Comparison of ENCODE assay signal across 9 cellular contexts in the genomic region with DNA sequence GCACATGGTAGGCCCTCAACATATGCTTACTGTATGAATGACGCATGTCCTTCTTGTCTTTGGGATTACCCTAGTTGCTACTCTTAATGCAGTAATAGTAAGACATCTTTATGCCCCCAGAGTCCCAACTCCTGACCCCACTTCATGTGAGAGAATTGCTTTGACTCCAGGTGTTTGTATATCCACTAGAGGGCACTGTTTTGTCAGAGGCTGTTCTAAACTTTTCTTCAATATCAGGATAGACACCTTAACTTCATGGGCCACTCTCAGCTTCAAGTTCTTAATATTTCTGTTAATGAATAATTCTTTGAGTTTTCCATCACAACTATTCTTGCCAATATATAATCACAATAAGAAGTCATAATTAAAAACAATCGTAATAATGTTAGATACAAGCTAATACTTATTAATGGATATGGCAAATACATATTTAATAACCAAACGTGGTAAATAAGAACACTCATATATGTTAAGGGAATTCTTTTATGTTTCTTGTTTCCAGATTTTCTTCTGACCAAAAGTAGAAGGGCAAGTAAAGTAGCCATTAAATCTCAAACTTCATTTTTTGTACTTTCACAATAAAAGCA.
DNase-seq lines count a peak whose midpoint lies in the region; ATAC-seq and TF ChIP-seq lines count a peak whose summit lies in the region.
"Had no signal": no experiment of that assay in that cellular context is flagged by ENCODE, and none has a peak within 500 bp of the region (broad histone marks: within the 10 kb centered on the region; RNA-seq: fewer than 3 reads in every experiment).

No MANE protein-coding gene starts in this region.

- intact Hi-C loops in OCI-LY7 (cut with micrococcal nuclease; ENCODE audit: unreplicated experiment): loop anchor here (1.0 to 10.0 kb wide), 4 partner anchors 374 to 1358 kb away; no protein-coding TSS in a partner anchor

- TF ChIP-seq CTCF in AG04449 (IDR thresholded peaks at IDR 0.05; ENCODE audit: insufficient read depth, low read length, missing control alignments) (peak; percentile 52), OCI-LY7 (conservative IDR thresholded peaks at IDR 0.05; ENCODE audit: low read length) (peak; percentile 94), epithelial cell of proximal tubule (conservative IDR thresholded peaks at IDR 0.05; ENCODE audit: low read depth, low read length) (peak; percentile 80), osteocyte (IDR thresholded peaks at IDR 0.05) (peak; percentile 62)

- no peaks in the 10 kb centered on the region for H3K27me3 Mint-ChIP-seq in osteocyte (ENCODE audit: unreplicated experiment)
- peaks cover 3% of the 10 kb centered on the region for H3K27me3 Mint-ChIP-seq in activated naive CD8-positive, alpha-beta T cell treated with anti-CD3 and anti-CD28 coated beads, Interleukin-2, amount 50 U/mL, for 24 hours

- BruUV-seq in OCI-LY7 (replicated peaks; lab: Mats Ljungman, UMichigan): no TSS peak

- no peaks in the 10 kb centered on the region for H3K36me3 ChIP-seq in OCI-LY7 (ENCODE audit: insufficient read depth, low read length)

- H3K4me1 ChIP-seq in OCI-LY7 (ENCODE audit: insufficient read depth, low read length, poor library complexity, severe bottlenecking): no peaks in the 10 kb centered on the region

- POLR2A ChIA-PET in AG04449 (lab: Yijun Ruan, JAX): no interaction called here
- POLR2A ChIA-PET in OCI-LY7 (lab: Charles Lee): interaction anchor here (0.6 to 1.1 kb wide), 3 partner anchors 9 to 314 kb away, joined by 3 read pairs; no protein-coding TSS in a partner anchor

- H3K4me1 Mint-ChIP-seq in osteocyte (ENCODE audit: unreplicated experiment): no peaks in the 10 kb centered on the region
- H3K4me1 Mint-ChIP-seq in activated naive CD8-positive, alpha-beta T cell treated with anti-CD3 and anti-CD28 coated beads, Interleukin-2, amount 50 U/mL, for 24 hours: no peaks in the 10 kb centered on the region
- H3K4me1 Mint-ChIP-seq: activated naive CD4-positive, alpha-beta T cell treated with anti-CD3 and anti-CD28 coated beads, Interleukin-2, amount 50 U/mL, for 24 hours had no signal

- no peak overlapping the region for H2AFZ ChIP-seq in OCI-LY7 (ENCODE audit: low read length)

- H3K4me3 ChIP-seq in AG04449 (ENCODE audit: low read depth, low read length): no peak overlapping the region
- no peak overlapping the region for H3K4me3 ChIP-seq in OCI-LY7 (ENCODE audit: low read depth, low read length, poor library complexity, severe bottlenecking)
- H3K4me3 ChIP-seq in epithelial cell of proximal tubule (ENCODE audit: low read depth, low read length): no peak overlapping the region

- H3K27ac ChIP-seq in OCI-LY7 (ENCODE audit: low read depth, low read length, poor library complexity, severe bottlenecking): no peak overlapping the region

- ATAC-seq in GM18868 (IDR thresholded peaks at IDR 0.05; ENCODE audit: unreplicated experiment) (peak; percentile 84), GM21825 (IDR thresholded peaks at IDR 0.05; ENCODE audit: unreplicated experiment) (no peak)
- no peak for ATAC-seq in activated naive CD8-positive, alpha-beta T cell treated with anti-CD3 and anti-CD28 coated beads, Interleukin-2, amount 50 U/mL, for 24 hours

- no peaks in the 10 kb centered on the region for H3K9me3 ChIP-seq in OCI-LY7 (ENCODE audit: low read length)

- CTCF ChIA-PET in AG04449 (lab: Yijun Ruan, JAX): interaction anchor here (0.7 to 5.2 kb wide), 7 partner anchors 9 to 1357 kb away, joined by 3 to 49 read pairs (median 3); no protein-coding TSS in a partner anchor
- CTCF ChIA-PET in OCI-LY7 (lab: Charles Lee; ENCODE audit: unreplicated experiment): interaction anchor here (1.0 to 2.3 kb wide), 2 partner anchors 55 to 375 kb away, joined by 4 to 14 read pairs; no protein-coding TSS in a partner anchor

- H3K36me3 Mint-ChIP-seq in osteocyte (ENCODE audit: unreplicated experiment): no peaks in the 10 kb centered on the region
- H3K36me3 Mint-ChIP-seq in activated naive CD8-positive, alpha-beta T cell treated with anti-CD3 and anti-CD28 coated beads, Interleukin-2, amount 50 U/mL, for 24 hours (ENCODE audit: low read depth): no peaks in the 10 kb centered on the region

- no peaks in the 10 kb centered on the region for H4K20me1 ChIP-seq in OCI-LY7 (ENCODE audit: insufficient read depth, low read length)

- H3K4me3 Mint-ChIP-seq in osteocyte (ENCODE audit: unreplicated experiment): no peak overlapping the region
- H3K4me3 Mint-ChIP-seq in activated naive CD8-positive, alpha-beta T cell treated with anti-CD3 and anti-CD28 coated beads, Interleukin-2, amount 50 U/mL, for 24 hours: no peak overlapping the region
- H3K4me3 Mint-ChIP-seq: activated naive CD4-positive, alpha-beta T cell treated with anti-CD3 and anti-CD28 coated beads, Interleukin-2, amount 50 U/mL, for 24 hours had no signal

- no peak overlapping the region for H3K4me2 ChIP-seq in OCI-LY7 (ENCODE audit: low read length)

- no peaks in the 10 kb centered on the region for H3K9me2 ChIP-seq in OCI-LY7 (ENCODE audit: insufficient read depth, low read length)

- peaks cover 9% of the 10 kb centered on the region for H3K9me3 Mint-ChIP-seq in osteocyte (ENCODE audit: unreplicated experiment)
- peaks cover 18% of the 10 kb centered on the region for H3K9me3 Mint-ChIP-seq in activated naive CD8-positive, alpha-beta T cell treated with anti-CD3 and anti-CD28 coated beads, Interleukin-2, amount 50 U/mL, for 24 hours

- no peaks in the 10 kb centered on the region for H3K79me2 ChIP-seq in OCI-LY7 (ENCODE audit: insufficient read depth, low read depth, low read length)

- DNase-seq in AG04449 (ENCODE audit: low read depth, low spot score) (no peak), HT1080 (ENCODE audit: low read depth) (peak; percentile 32), OCI-LY7 (ENCODE audit: low spot score) (peak; percentile 57), epithelial cell of proximal tubule (ENCODE audit: low read depth) (no peak), osteocyte (ENCODE audit: extremely low spot score, unreplicated experiment) (no peak)
- no peak for DNase-seq in activated naive CD8-positive, alpha-beta T cell treated with anti-CD3 and anti-CD28 coated beads, Interleukin-2, amount 50 U/mL, for 24 hours

- H3K27ac Mint-ChIP-seq in osteocyte (ENCODE audit: unreplicated experiment): no peak overlapping the region
- H3K27ac Mint-ChIP-seq in activated naive CD8-positive, alpha-beta T cell treated with anti-CD3 and anti-CD28 coated beads, Interleukin-2, amount 50 U/mL, for 24 hours: no peak overlapping the region
- H3K27ac Mint-ChIP-seq: activated naive CD4-positive, alpha-beta T cell treated with anti-CD3 and anti-CD28 coated beads, Interleukin-2, amount 50 U/mL, for 24 hours had no signal

Comparison
In these comparisons a context has a peak if more than half of its experiments do, and no peak if none do; other contexts are left out.
1. DNase-seq: peak in HT1080 (single experiment) and OCI-LY7 (single experiment); none in AG04449 (single experiment), epithelial cell of proximal tubule (single experiment), osteocyte (single experiment) and activated naive CD8-positive, alpha-beta T cell treated with anti-CD3 and anti-CD28 coated beads, Interleukin-2, amount 50 U/mL, for 24 hours (single experiment).
2. Peak in every context shown above with its lines, with median percentiles within 50 percentile points of each other: CTCF ChIP-seq.